Comparison of ENCODE assay signal across 12 cellular contexts in genomic region chr10:52213511-52213831, GRCh38.
A peak's percentile ranks its signal among the peaks of the same experiment; 100 is the strongest.
DNase-seq lines count a peak whose midpoint lies in the region; TF ChIP-seq lines count a peak whose summit lies in the region.
"Had no signal": no experiment of that assay in that cellular context is flagged by ENCODE, and none has a peak within 500 bp of the region (broad histone marks: within the 10 kb centered on the region; RNA-seq: fewer than 3 reads in every experiment).

No MANE protein-coding gene starts in this region.

- H3K9me3 ChIP-seq in SJCRH30 (replicated peaks) (no peaks in the 10 kb centered on the region), neural progenitor cell (ENCODE audit: low read depth) (no peaks in the 10 kb centered on the region)

- DNase-seq in GM04504 (ENCODE audit: low read depth) (peak; percentile 24), SJCRH30 (peak; percentile 9 to 54), globus pallidus (ENCODE audit: low spot score) (peak; percentile 3), neural progenitor cell (ENCODE audit: low spot score) (peak; percentile 71), NCI-H345 (lab: John Stamatoyannopoulos, UW) (no peak), posterior cingulate gyrus (no peak), NCI-H2227 treated with DMSO at 0.1 percent for 48 hours (lab: John Stamatoyannopoulos, UW) (no peak), HK-2 (ENCODE audit: unreplicated experiment) (no peak)
- DNase-seq: activated naive CD4-positive, alpha-beta T cell treated with anti-CD3 and anti-CD28 coated beads, Interleukin-2, amount 10 ng/mL, durations not matched to agents 7 days and 5 days; Calu3; stimulated activated naive CD8-positive, alpha-beta T cell treated with anti-CD3 and anti-CD28 coated beads, Interleukin-15, amount 100 ng/mL, for 72 hours had no signal

- no peak overlapping the region for H3K27ac ChIP-seq in SJCRH30
- H3K27ac ChIP-seq in neural progenitor cell = no peak overlapping the region

- H4K20me1 ChIP-seq in neural progenitor cell (ENCODE audit: low read depth) = no peaks in the 10 kb centered on the region

- peaks cover 15% of the 10 kb centered on the region for H3K4me1 Mint-ChIP-seq in neural progenitor cell
- H3K4me1 Mint-ChIP-seq: activated naive CD4-positive, alpha-beta T cell treated with anti-CD3 and anti-CD28 coated beads, Interleukin-2, amount 10 ng/mL, durations not matched to agents 7 days and 5 days; stimulated activated naive CD8-positive, alpha-beta T cell treated with anti-CD3 and anti-CD28 coated beads, Interleukin-15, amount 100 ng/mL, for 72 hours had no signal

- H3F3A ChIP-seq in neural progenitor cell (ENCODE audit: low read depth) = peaks cover 21% of the 10 kb centered on the region

- intact Hi-C loops in posterior cingulate gyrus (cut with DNase I) = no loop called here

- H3K9me3 Mint-ChIP-seq in neural progenitor cell = no peaks in the 10 kb centered on the region
- H3K9me3 Mint-ChIP-seq: activated naive CD4-positive, alpha-beta T cell treated with anti-CD3 and anti-CD28 coated beads, Interleukin-2, amount 10 ng/mL, durations not matched to agents 7 days and 5 days; stimulated activated naive CD8-positive, alpha-beta T cell treated with anti-CD3 and anti-CD28 coated beads, Interleukin-15, amount 100 ng/mL, for 72 hours had no signal

- H3K4me3 Mint-ChIP-seq in neural progenitor cell = no peak overlapping the region
- H3K4me3 Mint-ChIP-seq: activated naive CD4-positive, alpha-beta T cell treated with anti-CD3 and anti-CD28 coated beads, Interleukin-2, amount 10 ng/mL, durations not matched to agents 7 days and 5 days; stimulated activated naive CD8-positive, alpha-beta T cell treated with anti-CD3 and anti-CD28 coated beads, Interleukin-15, amount 100 ng/mL, for 72 hours had no signal

- H3K4me2 ChIP-seq in neural progenitor cell = peak overlapping the region; percentile 6

- no peak overlapping the region for H3K9ac ChIP-seq in neural progenitor cell

- H3K4me3 ChIP-seq in SJCRH30 (no peak overlapping the region), neural progenitor cell (no peak overlapping the region)
- H3K4me3 ChIP-seq: lung had no signal

- no peaks in the 10 kb centered on the region for H3K79me2 ChIP-seq in neural progenitor cell (ENCODE audit: low read depth)

- H3K27ac Mint-ChIP-seq in neural progenitor cell = no peak overlapping the region
- H3K27ac Mint-ChIP-seq: activated naive CD4-positive, alpha-beta T cell treated with anti-CD3 and anti-CD28 coated beads, Interleukin-2, amount 10 ng/mL, durations not matched to agents 7 days and 5 days had no signal

- H3K4me1 ChIP-seq in SJCRH30 (peaks cover 20% of the 10 kb centered on the region), neural progenitor cell (peaks cover 17% of the 10 kb centered on the region)

- H3K36me3 Mint-ChIP-seq in neural progenitor cell = no peaks in the 10 kb centered on the region
- H3K36me3 Mint-ChIP-seq: activated naive CD4-positive, alpha-beta T cell treated with anti-CD3 and anti-CD28 coated beads, Interleukin-2, amount 10 ng/mL, durations not matched to agents 7 days and 5 days had no signal

- H3K27me3 Mint-ChIP-seq in neural progenitor cell (ENCODE audit: insufficient read depth, low read depth) = peaks cover 2% of the 10 kb centered on the region
- H3K27me3 Mint-ChIP-seq: activated naive CD4-positive, alpha-beta T cell treated with anti-CD3 and anti-CD28 coated beads, Interleukin-2, amount 10 ng/mL, durations not matched to agents 7 days and 5 days; stimulated activated naive CD8-positive, alpha-beta T cell treated with anti-CD3 and anti-CD28 coated beads, Interleukin-15, amount 100 ng/mL, for 72 hours had no signal

- H2AFZ ChIP-seq in neural progenitor cell (replicated peaks) = peak overlapping the region; percentile 40

- H3K27me3 ChIP-seq in SJCRH30 = no peaks in the 10 kb centered on the region
- H3K27me3 ChIP-seq in neural progenitor cell = no peaks in the 10 kb centered on the region

- TF ChIP-seq CTCF in neural progenitor cell (IDR thresholded peaks at IDR 0.05) = no peak

- no peaks in the 10 kb centered on the region for H3K36me3 ChIP-seq in SJCRH30
- H3K36me3 ChIP-seq in neural progenitor cell = no peaks in the 10 kb centered on the region

Comparison
In these comparisons a context has a peak if more than half of its experiments do, and no peak if none do; other contexts are left out.
1. DNase-seq: peak in GM04504 (single experiment), SJCRH30 (2 of 2), globus pallidus (single experiment) and neural progenitor cell (single experiment); none in NCI-H345 (single experiment), posterior cingulate gyrus (0 of 10), NCI-H2227 treated with DMSO at 0.1 percent for 48 hours (single experiment) and HK-2 (single experiment).